In the genomic region with DNA sequence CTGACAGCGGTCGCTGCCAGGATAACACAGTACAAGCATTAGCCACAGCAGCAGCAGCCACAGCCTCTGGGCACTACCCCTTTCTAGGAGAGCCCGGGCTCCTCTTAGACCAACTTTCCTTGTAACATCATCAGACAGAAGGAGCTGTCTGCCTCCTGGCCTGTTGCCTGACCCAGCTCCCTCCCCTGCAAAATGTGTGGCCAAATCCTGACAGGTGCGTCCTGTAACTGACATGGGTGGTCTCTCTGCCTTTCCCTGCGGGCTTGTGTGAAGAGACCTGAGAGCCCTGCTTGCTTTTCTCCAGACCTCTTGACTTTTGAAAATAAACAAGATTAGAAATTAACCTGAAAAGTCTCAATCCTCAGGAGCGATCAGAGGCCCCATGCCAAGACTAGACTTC, we compare ENCODE assay signal across 9 cellular contexts.
"Had no signal": no experiment of that assay in that cellular context is flagged by ENCODE, and none has a peak within 500 bp of the region (broad histone marks: within the 10 kb centered on the region; RNA-seq: fewer than 3 reads in every experiment).

No MANE protein-coding gene starts in this region.

- H3K4me1 ChIP-seq: HAP-1 had no signal

- H3K4me3 Mint-ChIP-seq: GM23338, H9, HFFc6 had no signal

- H3K4me1 Mint-ChIP-seq: GM23338, H9 had no signal

- H3K9ac ChIP-seq: GM23248 had no signal

- H3K36me3 ChIP-seq: HAP-1 had no signal

- H3K27ac Mint-ChIP-seq: GM23338, H9, HFFc6 had no signal

- ATAC-seq: GM23338, HCT116 had no signal

- H3K4me3 ChIP-seq: GM23248, GM23338, HAP-1 had no signal

- H3K9me3 ChIP-seq: HAP-1 had no signal

- DNase-seq: GM23248, GOT3, H7, H9, HCEC 1CT, HFFc6 had no signal

- H3K27ac ChIP-seq: GM23248 had no signal
